Comparison of ENCODE assay signal across 9 cellular contexts in the genomic region with DNA sequence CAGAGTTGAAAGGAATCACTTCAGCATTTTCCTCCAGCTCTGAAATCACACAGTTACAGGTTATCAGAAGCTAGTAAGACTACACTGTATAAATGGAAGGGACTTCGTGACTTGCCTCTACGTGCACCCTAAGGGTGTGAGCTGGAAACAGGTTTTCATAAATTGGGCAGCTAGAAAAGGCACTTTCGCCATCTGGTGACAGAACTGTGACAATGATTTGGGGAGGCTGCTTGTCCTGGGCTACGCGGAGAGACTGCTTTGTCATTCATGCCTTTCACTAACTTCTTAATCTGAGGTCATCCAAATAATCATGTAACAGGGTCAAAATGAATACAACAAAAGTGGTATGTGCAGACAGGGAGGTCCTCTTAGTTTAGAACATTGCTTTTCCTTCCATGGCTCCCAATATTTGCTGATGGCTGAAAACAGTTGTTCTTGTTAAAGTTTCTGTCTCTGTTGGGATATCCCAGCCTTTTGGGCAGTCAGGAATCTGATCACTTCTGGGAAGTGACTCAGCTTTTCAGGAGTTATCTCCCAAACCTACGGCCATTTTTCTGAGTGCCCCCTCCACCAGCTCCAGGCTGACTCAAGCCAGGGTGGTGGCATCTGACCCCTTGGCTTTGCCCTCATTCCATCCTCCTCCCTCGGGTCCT. TPM values are rescaled to one million over a fixed set of nuclear protein-coding genes. Genes with fewer than 3 reads are reported as not detected.
DNase-seq lines count a peak whose midpoint lies in the region; ATAC-seq, FAIRE-seq and TF ChIP-seq lines count a peak whose summit lies in the region.
"Had no signal": no experiment of that assay in that cellular context is flagged by ENCODE, and none has a peak within 500 bp of the region (broad histone marks: within the 10 kb centered on the region; RNA-seq: fewer than 3 reads in every experiment).

No MANE protein-coding gene starts in this region.

- H3K79me2 ChIP-seq in astrocyte (ENCODE audit: insufficient read depth, low read length) = no peaks in the 10 kb centered on the region

- H3K27me3 Mint-ChIP-seq in astrocyte (ENCODE audit: low read depth, unreplicated experiment) (peaks cover 26% of the 10 kb centered on the region), nephron (ENCODE audit: low read depth) (peaks cover 52% of the 10 kb centered on the region)
- peaks cover 4% of the 10 kb centered on the region for H3K27me3 Mint-ChIP-seq in activated naive CD8-positive, alpha-beta T cell treated with anti-CD3 and anti-CD28 coated beads, Interleukin-2, amount 50 U/mL, for 24 hours

- TF ChIP-seq CTCF in GM12865 (IDR thresholded peaks at IDR 0.05; ENCODE audit: insufficient read depth, low read depth, low read length, missing control alignments) = peak; percentile 61
- no peak for TF ChIP-seq CTCF in astrocyte (IDR thresholded peaks at IDR 0.05; ENCODE audit: insufficient read depth, low read depth, low read length)
- TF ChIP-seq CTCF in nephron (IDR thresholded peaks at IDR 0.05; ENCODE audit: unreplicated experiment in 3 of 3) = peak; percentile 47 to 61 (median 52)

- H2AFZ ChIP-seq in astrocyte (ENCODE audit: low read depth, low read length) = no peak overlapping the region

- no peaks in the 10 kb centered on the region for H3K36me3 ChIP-seq in astrocyte (ENCODE audit: insufficient read depth, low read length)

- peak; percentile 71 for DNase-seq in GM12865 (ENCODE audit: low read depth)
- DNase-seq in astrocyte (ENCODE audit: low read depth) = no peak
- DNase-seq in T-helper 9 cell = no peak
- DNase-seq in activated naive CD8-positive, alpha-beta T cell treated with anti-CD3 and anti-CD28 coated beads, Interleukin-2, amount 50 U/mL, for 24 hours = no peak

- H3K9ac ChIP-seq in astrocyte (ENCODE audit: low read length) = no peak overlapping the region

- H4K20me1 ChIP-seq in astrocyte (ENCODE audit: insufficient read depth, low read length) = no peaks in the 10 kb centered on the region

- no peaks in the 10 kb centered on the region for H3K27me3 ChIP-seq in astrocyte (ENCODE audit: insufficient read depth, low read length)

- H3K4me3 ChIP-seq in GM12865 (ENCODE audit: low read depth, low read length) = no peak overlapping the region
- no peak overlapping the region for H3K4me3 ChIP-seq in astrocyte (ENCODE audit: insufficient read depth, low read depth, low read length)

- no peak for FAIRE-seq in astrocyte (lab: Jason Lieb, UNC)

- ATAC-seq in GM21360 (IDR thresholded peaks at IDR 0.05; ENCODE audit: unreplicated experiment) (peak; percentile 93), HG03575 (IDR thresholded peaks at IDR 0.05; ENCODE audit: extremely low read depth, insufficient number of reproducible peaks, low FRiP score, unreplicated experiment) (peak; percentile 66), HG02970 (IDR thresholded peaks at IDR 0.05; ENCODE audit: low FRiP score, unreplicated experiment) (no peak)
- no peak for ATAC-seq in activated naive CD8-positive, alpha-beta T cell treated with anti-CD3 and anti-CD28 coated beads, Interleukin-2, amount 50 U/mL, for 24 hours

- no peaks in the 10 kb centered on the region for H3K4me1 ChIP-seq in astrocyte (ENCODE audit: insufficient read depth, low read length)

- H3K9me3 Mint-ChIP-seq in astrocyte (ENCODE audit: unreplicated experiment) (no peaks in the 10 kb centered on the region), nephron (no peaks in the 10 kb centered on the region)
- H3K9me3 Mint-ChIP-seq in activated naive CD8-positive, alpha-beta T cell treated with anti-CD3 and anti-CD28 coated beads, Interleukin-2, amount 50 U/mL, for 24 hours = peaks cover 10% of the 10 kb centered on the region

- H3K4me3 Mint-ChIP-seq in astrocyte (ENCODE audit: unreplicated experiment) = no peak overlapping the region
- no peak overlapping the region for H3K4me3 Mint-ChIP-seq in nephron
- no peak overlapping the region for H3K4me3 Mint-ChIP-seq in activated naive CD8-positive, alpha-beta T cell treated with anti-CD3 and anti-CD28 coated beads, Interleukin-2, amount 50 U/mL, for 24 hours

- peak overlapping the region; percentile 30 for H3K27ac Mint-ChIP-seq in astrocyte (ENCODE audit: unreplicated experiment)
- H3K27ac Mint-ChIP-seq in nephron = no peak overlapping the region
- H3K27ac Mint-ChIP-seq in activated naive CD8-positive, alpha-beta T cell treated with anti-CD3 and anti-CD28 coated beads, Interleukin-2, amount 50 U/mL, for 24 hours = no peak overlapping the region

- no peaks in the 10 kb centered on the region for H3K36me3 Mint-ChIP-seq in astrocyte (ENCODE audit: low read depth, unreplicated experiment)
- no peaks in the 10 kb centered on the region for H3K36me3 Mint-ChIP-seq in nephron (ENCODE audit: low read depth)
- no peaks in the 10 kb centered on the region for H3K36me3 Mint-ChIP-seq in activated naive CD8-positive, alpha-beta T cell treated with anti-CD3 and anti-CD28 coated beads, Interleukin-2, amount 50 U/mL, for 24 hours (ENCODE audit: low read depth)

- H3K4me2 ChIP-seq in astrocyte (ENCODE audit: low read length) = no peak overlapping the region

- H3K9me3 ChIP-seq in astrocyte (ENCODE audit: insufficient read depth, low read depth, low read length) = peaks cover 10% of the 10 kb centered on the region

- no peak overlapping the region for H3K27ac ChIP-seq in astrocyte (ENCODE audit: low read depth, low read length)
- H3K27ac ChIP-seq: epithelial cell of prostate had no signal

- H3K4me1 Mint-ChIP-seq in astrocyte (ENCODE audit: low read depth, unreplicated experiment) (peaks cover 7% of the 10 kb centered on the region), nephron (no peaks in the 10 kb centered on the region)
- no peaks in the 10 kb centered on the region for H3K4me1 Mint-ChIP-seq in activated naive CD8-positive, alpha-beta T cell treated with anti-CD3 and anti-CD28 coated beads, Interleukin-2, amount 50 U/mL, for 24 hours

RNA-seq across cellular contexts. Expression of a gene that starts 17.8 kb away (rescaled TPM):
- total RNA-seq in astrocyte = 0.02 TPM in 1 of 2 replicates, not detected in the other

Comparison
In these comparisons a context has a peak if more than half of its experiments do, and no peak if none do; other contexts are left out.
1. ATAC-seq: peak in GM21360 (single experiment) and HG03575 (single experiment); none in HG02970 (single experiment) and activated naive CD8-positive, alpha-beta T cell treated with anti-CD3 and anti-CD28 coated beads, Interleukin-2, amount 50 U/mL, for 24 hours (single experiment).